ENCODE assay signal across 8 cellular contexts in genomic region chr5:73451218-73452130, GRCh38. TPM values are rescaled to one million over a fixed set of nuclear protein-coding genes. Genes with fewer than 3 reads are reported as not detected.
A peak's percentile ranks its signal among the peaks of the same experiment; 100 is the strongest.
DNase-seq lines count a peak whose midpoint lies in the region; TF ChIP-seq lines count a peak whose summit lies in the region.

No MANE protein-coding gene starts in this region.

- CTCF ChIA-PET in GM10248 (lab: Yijun Ruan, JAX): interaction anchor here (0.8 to 2.4 kb wide), 17 partner anchors 9 to 493 kb away, joined by 3 to 16 read pairs (median 4); no protein-coding TSS in a partner anchor
- CTCF ChIA-PET in activated CD4-positive, alpha-beta memory T cell treated with anti-CD3 and anti-CD28 coated beads for 36 hours (lab: Charles Lee): interaction anchor here (0.6 to 2.5 kb wide), 36 partner anchors 10 to 841 kb away, joined by 3 to 22 read pairs (median 4); partner anchors contain the start of gene FCHO2

- peaks cover 62% of the 10 kb centered on the region for H3K27me3 Mint-ChIP-seq in activated CD4-positive, alpha-beta memory T cell treated with anti-CD3 and anti-CD28 coated beads for 36 hours

- peaks cover 11% of the 10 kb centered on the region for H3K36me3 Mint-ChIP-seq in activated CD4-positive, alpha-beta memory T cell treated with anti-CD3 and anti-CD28 coated beads for 36 hours

- peaks cover 19% of the 10 kb centered on the region for H3K4me1 ChIP-seq in effector memory CD4-positive, alpha-beta T cell (ENCODE audit: control insufficient read depth, insufficient read depth, low read length, poor library complexity, severe bottlenecking)

- POLR2A ChIA-PET in GM10248 (lab: Yijun Ruan, JAX): no interaction called here
- POLR2A ChIA-PET in activated CD4-positive, alpha-beta memory T cell treated with anti-CD3 and anti-CD28 coated beads for 36 hours (lab: Charles Lee): interaction anchor here (0.6 kb wide), 1 partner anchor 659 kb away, joined by 3 read pairs; no protein-coding TSS in a partner anchor

- peaks cover 12% of the 10 kb centered on the region for H3K27me3 ChIP-seq in MG63
- peaks cover 54% of the 10 kb centered on the region for H3K27me3 ChIP-seq in effector memory CD4-positive, alpha-beta T cell (replicated peaks; ENCODE audit: control insufficient read depth, insufficient read depth, low read length, poor library complexity, severe bottlenecking)

- H3K27ac ChIP-seq in effector memory CD4-positive, alpha-beta T cell (ENCODE audit: insufficient read depth, low read length, poor library complexity, severe bottlenecking): no peak overlapping the region
- no peak overlapping the region for H3K27ac ChIP-seq in substantia nigra (ENCODE audit: low read depth, low read length, poor library complexity, severe bottlenecking)

- DNase-seq in GM10248 (ENCODE audit: extremely low spot score) (peak; percentile 64), MG63 (peak; percentile 71), myocyte (ENCODE audit: low read depth) (peak; percentile 68), substantia nigra (lab: John Stamatoyannopoulos, UW) (peak in 28 of 49 donors; percentile 2 to 55 (median 17)), OCI-M2 (lab: John Stamatoyannopoulos, UW; ENCODE audit: unreplicated experiment) (no peak), SKM-1 treated with dmso at 0.1 percent for 144 hours (lab: John Stamatoyannopoulos, UW; ENCODE audit: unreplicated experiment) (no peak)
- DNase-seq in activated CD4-positive, alpha-beta memory T cell treated with anti-CD3 and anti-CD28 coated beads for 36 hours: peak; percentile 71
- DNase-seq in effector memory CD4-positive, alpha-beta T cell: peak; percentile 40 to 56 (median 47)

- peaks cover 20% of the 10 kb centered on the region for H3K4me1 Mint-ChIP-seq in activated CD4-positive, alpha-beta memory T cell treated with anti-CD3 and anti-CD28 coated beads for 36 hours (ENCODE audit: low read depth)

- peaks cover 2% of the 10 kb centered on the region for H3K9me3 Mint-ChIP-seq in activated CD4-positive, alpha-beta memory T cell treated with anti-CD3 and anti-CD28 coated beads for 36 hours

- no peaks in the 10 kb centered on the region for H3K36me3 ChIP-seq in MG63
- no peaks in the 10 kb centered on the region for H3K36me3 ChIP-seq in effector memory CD4-positive, alpha-beta T cell (ENCODE audit: control insufficient read depth, insufficient read depth, low read length)

- no peak overlapping the region for H3K27ac Mint-ChIP-seq in activated CD4-positive, alpha-beta memory T cell treated with anti-CD3 and anti-CD28 coated beads for 36 hours

- H3K9me3 ChIP-seq in MG63: no peaks in the 10 kb centered on the region
- H3K9me3 ChIP-seq in effector memory CD4-positive, alpha-beta T cell (ENCODE audit: control insufficient read depth, low read length): no peaks in the 10 kb centered on the region

- H3K4me3 ChIP-seq in MG63: peak overlapping the region; percentile 40
- no peak overlapping the region for H3K4me3 ChIP-seq in effector memory CD4-positive, alpha-beta T cell (ENCODE audit: insufficient read depth, low read depth, low read length, poor library complexity, severe bottlenecking)

- intact Hi-C loops in activated CD4-positive, alpha-beta memory T cell treated with anti-CD3 and anti-CD28 coated beads for 36 hours (cut with micrococcal nuclease): loop anchor here (2.0 kb wide), 4 partner anchors 15 to 369 kb away; no protein-coding TSS in a partner anchor

- H3K4me3 Mint-ChIP-seq in activated CD4-positive, alpha-beta memory T cell treated with anti-CD3 and anti-CD28 coated beads for 36 hours: peak overlapping the region; percentile 12

- peak; percentile 64 for TF ChIP-seq CTCF in GM10248 (IDR thresholded peaks at IDR 0.05; ENCODE audit: control extremely low read depth, extremely low read depth, low read depth, missing control alignments)

RNA-seq across cellular contexts. Expression of gene FOXD1, which starts 2.9 kb away (rescaled TPM):
- total RNA-seq in MG63 (2014; rRNA removed; shearing (Covaris generic); ENCODE audit: low replicate concordance): 9.6 and 26.5 TPM in 2 replicates
- total RNA-seq in activated CD4-positive, alpha-beta memory T cell treated with anti-CD3 and anti-CD28 coated beads for 36 hours: under 1 TPM; 0.38 to 0.46 TPM
- 14.0 and 18.6 TPM in 2 replicates for total RNA-seq in myocyte
- 19.6 TPM for polyA plus RNA-seq in myocyte (2012)

RNA-seq across cellular contexts. Expression of gene BTF3, which starts 46.8 kb away (rescaled TPM):
- 284 and 469 TPM in 2 replicates for total RNA-seq in MG63 (2014; rRNA removed; shearing (Covaris generic); ENCODE audit: low replicate concordance)
- total RNA-seq in activated CD4-positive, alpha-beta memory T cell treated with anti-CD3 and anti-CD28 coated beads for 36 hours: 100 to 1,000 TPM; 936 to 944 TPM
- total RNA-seq in myocyte: 458 and 480 TPM in 2 replicates
- 470 TPM for polyA plus RNA-seq in myocyte (2012)

Comparison
In these comparisons a context has a peak if more than half of its experiments do, and no peak if none do; other contexts are left out.
1. DNase-seq: peak in GM10248 (single experiment), MG63 (single experiment), activated CD4-positive, alpha-beta memory T cell treated with anti-CD3 and anti-CD28 coated beads for 36 hours (single experiment), effector memory CD4-positive, alpha-beta T cell (3 of 3), myocyte (single experiment) and substantia nigra (28 of 49); none in OCI-M2 (single experiment) and SKM-1 treated with dmso at 0.1 percent for 144 hours (single experiment).